ENCODE assay signal across 7 cellular contexts in the genomic region with DNA sequence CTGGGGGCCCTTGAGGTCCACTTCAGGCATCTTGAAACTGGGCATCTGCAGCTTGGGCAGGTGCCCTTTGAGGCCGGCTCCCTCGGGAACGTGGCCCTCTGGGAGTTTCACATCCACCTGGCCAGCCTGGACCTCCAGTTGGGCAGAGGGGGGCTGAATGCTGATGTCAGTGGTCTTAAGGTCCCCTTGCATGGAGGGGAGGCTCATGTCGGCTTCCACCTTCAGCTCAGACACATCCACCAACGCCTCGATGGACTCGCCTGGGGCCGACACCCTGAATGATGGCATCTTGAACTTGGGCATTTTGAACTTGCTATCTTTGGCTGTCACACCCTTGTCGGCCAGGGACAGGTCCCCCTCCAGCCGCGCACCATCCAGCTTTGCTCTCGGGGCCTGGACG. TPM values are rescaled to one million over a fixed set of nuclear protein-coding genes. Genes with fewer than 3 reads are reported as not detected.
"Had no signal": no experiment of that assay in that cellular context is flagged by ENCODE, and none has a peak within 500 bp of the region (broad histone marks: within the 10 kb centered on the region; RNA-seq: fewer than 3 reads in every experiment).

No MANE protein-coding gene starts in this region.

RNA-seq across cellular contexts. Expression of a gene that starts 22.5 kb away (rescaled TPM):
- total RNA-seq: LHCN-M2, MCF 10A, NCI-H460, PC-9, RPMI7951, SJCRH30, SK-MEL-5 had no signal
